In the genomic region with DNA sequence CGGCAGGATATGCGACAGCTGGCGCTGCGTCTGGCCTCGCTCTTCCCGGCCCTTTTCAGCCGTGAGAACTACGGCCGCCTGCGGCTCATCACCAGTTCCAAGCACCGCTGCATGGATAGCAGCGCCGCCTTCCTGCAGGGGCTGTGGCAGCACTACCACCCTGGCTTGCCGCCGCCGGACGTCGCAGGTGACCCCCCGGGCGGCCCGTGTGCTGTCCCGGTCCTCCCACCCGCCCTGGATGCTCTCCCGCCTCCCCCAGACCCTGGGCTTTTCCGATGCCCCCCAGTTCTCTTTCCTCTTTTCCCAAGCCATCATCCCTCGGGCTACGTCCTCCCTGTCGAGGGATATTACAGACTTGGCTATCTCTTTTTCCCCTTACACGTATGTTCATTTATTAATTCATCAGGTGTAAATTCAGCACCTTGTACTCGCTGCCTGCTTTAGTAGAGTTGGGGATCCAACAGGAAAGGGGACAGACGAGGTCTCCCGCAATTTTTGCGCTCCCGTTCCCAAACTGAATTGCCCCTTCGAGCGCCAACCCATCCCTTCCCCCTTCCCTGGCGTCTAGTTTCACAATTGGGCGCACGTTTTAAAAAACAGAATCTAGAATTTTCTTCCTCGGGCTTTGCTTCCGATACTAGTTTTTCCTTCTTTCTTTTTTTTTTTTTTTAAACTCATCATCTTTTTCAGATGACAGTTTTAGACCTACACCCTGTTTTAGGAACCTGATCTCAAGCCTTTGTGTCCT, we compare ENCODE assay signal across 8 cellular contexts. TPM values are rescaled to one million over a fixed set of nuclear protein-coding genes. Genes with fewer than 3 reads are reported as not detected.
DNase-seq lines count a peak whose midpoint lies in the region; ATAC-seq lines count a peak whose summit lies in the region.

No MANE protein-coding gene starts in this region.

- H3K36me3 ChIP-seq in BLaER1, result peaks cover 7% of the 10 kb centered on the region; the same call in 1 of the 2 replicates

- peak overlapping the region; percentile 94 for H3K4me2 ChIP-seq in BLaER1

- H3K27me3 Mint-ChIP-seq in naive thymus-derived CD8-positive, alpha-beta T cell, result peaks cover 0 to 5% (median 2%) of the 10 kb centered on the region in 5 donors

- peak; percentile 46 for ATAC-seq in GM18870 (IDR thresholded peaks at IDR 0.05; ENCODE audit: unreplicated experiment)
- peak; percentile 60 for ATAC-seq in HG03097 (IDR thresholded peaks at IDR 0.05; ENCODE audit: low FRiP score, unreplicated experiment)
- peak; percentile 64 to 65 for ATAC-seq in naive thymus-derived CD8-positive, alpha-beta T cell

- H3K9me3 ChIP-seq in BLaER1, result no peaks in the 10 kb centered on the region

- H4K20me1 ChIP-seq in BLaER1, result peaks cover 23% of the 10 kb centered on the region

- no peaks in the 10 kb centered on the region for H3K27me3 ChIP-seq in BLaER1

- DNase-seq in NCI-H526 treated with DMSO at 0.1 percent for 48 hours (lab: John Stamatoyannopoulos, UW) (peak; percentile 5), fibroblast of gingiva (ENCODE audit: low read depth) (peak; percentile 45), stromal cell of bone marrow (ENCODE audit: low read depth) (peak; percentile 31)
- DNase-seq in activated T-cell treated with anti-CD3 and anti-CD28 coated beads, Interleukin-2, amount 50 U/mL, for 48 hours, result peak; percentile 58 to 71
- peak in 8 of 10 donors; percentile 2 to 35 (median 28) for DNase-seq in naive thymus-derived CD8-positive, alpha-beta T cell

- H3K36me3 Mint-ChIP-seq in naive thymus-derived CD8-positive, alpha-beta T cell, result peaks cover 0 to 21% (median 6%) of the 10 kb centered on the region in 3 donors

- peak overlapping the region; percentile 85 for H3K4me3 ChIP-seq in BLaER1

- H3K27ac ChIP-seq in BLaER1, result 0 out of 2 replicates have a peak overlapping the region, but pooled peaks have one; percentile 10

- peak overlapping the region; percentile 85 to 94 (median 90) for H3K4me3 Mint-ChIP-seq in naive thymus-derived CD8-positive, alpha-beta T cell

- peaks cover 25% of the 10 kb centered on the region for H3K4me1 ChIP-seq in BLaER1

- H3K9me3 Mint-ChIP-seq in naive thymus-derived CD8-positive, alpha-beta T cell, result no peaks in the 10 kb centered on the region

- POLR2A ChIA-PET in naive thymus-derived CD8-positive, alpha-beta T cell (lab: Charles Lee), result interaction anchor here (0.8 kb wide), 1 partner anchor 312 kb away, joined by 3 read pairs; the partner anchor contains the start of gene ATAD1

- peaks cover 12 to 40% (median 27%) of the 10 kb centered on the region in 4 donors for H3K4me1 Mint-ChIP-seq in naive thymus-derived CD8-positive, alpha-beta T cell

- peak overlapping the region in 8 of 10 donors; percentile 7 to 89 (median 69) for H3K27ac Mint-ChIP-seq in naive thymus-derived CD8-positive, alpha-beta T cell

- H3K9ac ChIP-seq in BLaER1, result peak overlapping the region; percentile 71

RNA-seq across cellular contexts. Expression of gene MINPP1, which starts 0.8 kb away (rescaled TPM):
- 1 to 10 TPM; 7.7 to 8.4 TPM for total RNA-seq in naive thymus-derived CD8-positive, alpha-beta T cell
- polyA plus RNA-seq in naive thymus-derived CD8-positive, alpha-beta T cell, result 1 to 10 TPM; 5.0 to 6.6 (median 6.0) TPM

Comparison
In these comparisons a context has a peak if more than half of its experiments do, and no peak if none do; other contexts are left out.
1. Peak in every context shown above with its lines: DNase-seq, ATAC-seq, H3K4me3 ChIP-seq and H3K27ac ChIP-seq.
2. DNase-seq: peak in every context shown above with its lines; median percentile 64 in activated T-cell treated with anti-CD3 and anti-CD28 coated beads, Interleukin-2, amount 50 U/mL, for 48 hours; 45 in fibroblast of gingiva; 31 in stromal cell of bone marrow; 28 in naive thymus-derived CD8-positive, alpha-beta T cell; 5 in NCI-H526 treated with DMSO at 0.1 percent for 48 hours.